22 cellular contexts compared by ENCODE assay signal in genomic region chr9:29556317-29556716, GRCh38.
DNase-seq lines count a peak whose midpoint lies in the region; ATAC-seq, FAIRE-seq and TF ChIP-seq lines count a peak whose summit lies in the region.
"Had no signal": no experiment of that assay in that cellular context is flagged by ENCODE, and none has a peak within 500 bp of the region (broad histone marks: within the 10 kb centered on the region; RNA-seq: fewer than 3 reads in every experiment).

No MANE protein-coding gene starts in this region.

- H3K4me3 ChIP-seq in epithelial cell of proximal tubule (ENCODE audit: low read depth, low read length) (no peak overlapping the region), retinal pigment epithelial cell (ENCODE audit: low read length) (no peak overlapping the region), pancreas (no peak overlapping the region), esophagus muscularis mucosa (no peak overlapping the region)
- H3K4me3 ChIP-seq: Peyer's patch had no signal

- FAIRE-seq in H54 (lab: Jason Lieb, UNC) (peak; percentile 98), RCC 7860 (lab: Jason Lieb, UNC) (peak; percentile 89), pancreas (lab: Jason Lieb, UNC) (no peak), HTR-8/SVneo (lab: Jason Lieb, UNC) (no peak)

- DNase-seq in H54 (ENCODE audit: insufficient read length, low spot score) (peak; percentile 15), RCC 7860 (ENCODE audit: low spot score) (peak; percentile 75), epithelial cell of proximal tubule (ENCODE audit: low read depth) (peak; percentile 1), retinal pigment epithelial cell (ENCODE audit: low read depth) (peak; percentile 37), pancreas (no peak), esophagus muscularis mucosa (ENCODE audit: extremely low spot score) (no peak), HTR-8/SVneo (ENCODE audit: insufficient read length, low spot score) (no peak)
- no peak for DNase-seq in stimulated activated CD4-positive, alpha-beta T cell treated with anti-CD3 and anti-CD28 coated beads, Interleukin-4, amount 100 ng/mL, for 1 hour
- DNase-seq: activated CD4-positive, alpha-beta T cell treated with anti-CD3 and anti-CD28 coated beads, Interleukin-2, amount 50 U/mL, for 1 hour; anterior cingulate cortex; effector CD4-positive, alpha-beta T cell; GDM1; head of caudate nucleus; left colon; naive B cell; NCI-H1092 treated with DMSO at 0.1 percent for 48 hours; NCI-H510A treated with DMSO at 0.1 percent for 48 hours; Peyer's patch; retina; stimulated activated naive CD8-positive, alpha-beta T cell treated with anti-CD3 and anti-CD28 coated beads, Interleukin-15, Interleukin-2, amounts not matched to agents 100 U/mL and 50 U/mL, for 24 hours; T-helper 9 cell had no signal

- WGBS in pancreas, 2 donors = 42 to 44% methylated on average over 3 of the region's 3 CpGs
- WGBS in esophagus muscularis mucosa = 37% methylated on average over 3 of the region's 3 CpGs

- TF ChIP-seq POLR2A in H54 (IDR thresholded peaks at IDR 0.05; ENCODE audit: low read depth, low read length) = no peak
- no peak for TF ChIP-seq POLR2A in esophagus muscularis mucosa (IDR thresholded peaks at IDR 0.05; ENCODE audit: low read depth)

- H3K4me1 ChIP-seq in pancreas (no peaks in the 10 kb centered on the region), esophagus muscularis mucosa (no peaks in the 10 kb centered on the region)
- H3K4me1 ChIP-seq: Peyer's patch had no signal

- intact Hi-C loops in pancreas (cut with DNase I) (no loop called here), esophagus muscularis mucosa (cut with DNase I) (no loop called here)

- no peak for TF ChIP-seq EP300 in esophagus muscularis mucosa (IDR thresholded peaks at IDR 0.05)

- H3K27me3 ChIP-seq in pancreas (no peaks in the 10 kb centered on the region), esophagus muscularis mucosa (no peaks in the 10 kb centered on the region)
- H3K27me3 ChIP-seq: Peyer's patch had no signal

- H3K9me3 ChIP-seq in pancreas (no peaks in the 10 kb centered on the region), esophagus muscularis mucosa (no peaks in the 10 kb centered on the region)
- H3K9me3 ChIP-seq: Peyer's patch had no signal

- H3K36me3 ChIP-seq in pancreas = no peaks in the 10 kb centered on the region
- no peaks in the 10 kb centered on the region for H3K36me3 ChIP-seq in esophagus muscularis mucosa
- H3K36me3 ChIP-seq: Peyer's patch had no signal

- no peak for ATAC-seq in pancreas
- ATAC-seq: HCT116; left colon; stimulated activated naive CD8-positive, alpha-beta T cell treated with anti-CD3 and anti-CD28 coated beads, Interleukin-15, Interleukin-2, amounts not matched to agents 100 U/mL and 50 U/mL, for 24 hours had no signal

- H3K27ac ChIP-seq in pancreas = no peak overlapping the region
- H3K27ac ChIP-seq in esophagus muscularis mucosa (replicated peaks in 1 of 4) = no peak overlapping the region
- H3K27ac ChIP-seq: Peyer's patch had no signal

- TF ChIP-seq CTCF in epithelial cell of proximal tubule (conservative IDR thresholded peaks at IDR 0.05; ENCODE audit: low read depth, low read length) (no peak), retinal pigment epithelial cell (conservative IDR thresholded peaks at IDR 0.05; ENCODE audit: low read depth, low read length) (no peak), pancreas (IDR thresholded peaks at IDR 0.05) (no peak), esophagus muscularis mucosa (IDR thresholded peaks at IDR 0.05) (no peak)

Comparison
In these comparisons a context has a peak if more than half of its experiments do, and no peak if none do; other contexts are left out.
1. DNase-seq: peak in H54 (single experiment), RCC 7860 (single experiment), epithelial cell of proximal tubule (single experiment) and retinal pigment epithelial cell (single experiment); none in stimulated activated CD4-positive, alpha-beta T cell treated with anti-CD3 and anti-CD28 coated beads, Interleukin-4, amount 100 ng/mL, for 1 hour (single experiment), pancreas (0 of 6), esophagus muscularis mucosa (single experiment) and HTR-8/SVneo (single experiment).